In the genomic region with DNA sequence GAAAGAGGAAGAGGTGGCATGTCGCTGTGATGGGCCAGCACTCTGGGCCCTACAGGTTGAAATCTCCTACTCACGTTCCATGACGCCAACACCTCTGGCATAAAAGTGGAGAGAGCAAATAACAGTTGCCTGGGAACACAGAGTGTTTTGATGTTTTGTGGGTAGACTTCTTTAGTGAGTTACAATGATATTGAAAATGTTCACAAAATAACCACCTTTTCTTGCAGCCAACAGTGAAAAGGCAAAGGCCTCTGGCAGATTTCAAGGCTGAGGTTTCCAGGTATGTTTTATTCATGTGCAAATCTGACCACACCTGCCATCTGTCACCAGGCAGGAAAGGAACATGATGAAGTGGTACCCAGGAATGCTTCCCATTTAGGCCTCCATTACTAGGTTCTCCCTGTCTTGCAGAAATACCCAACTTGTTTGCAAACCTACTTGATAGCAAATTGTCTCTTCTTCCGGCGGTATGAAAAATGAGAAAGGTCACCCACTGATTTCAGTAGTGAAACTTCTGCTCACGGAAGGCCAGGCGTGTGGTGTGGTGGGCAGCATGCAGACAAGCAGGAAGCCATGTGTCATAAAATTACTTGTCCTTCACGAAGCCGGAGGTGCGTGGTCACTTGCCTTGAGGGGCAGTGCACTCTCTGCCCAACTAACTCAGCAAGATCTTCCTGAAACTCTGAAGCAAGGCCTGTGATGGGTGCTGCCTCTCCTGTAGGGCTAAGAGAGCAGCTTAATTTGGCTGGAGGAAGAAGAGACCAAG, we compare ENCODE assay signal across 12 cellular contexts.
A peak's percentile ranks its signal among the peaks of the same experiment; 100 is the strongest.
DNase-seq lines count a peak whose midpoint lies in the region; ATAC-seq and TF ChIP-seq lines count a peak whose summit lies in the region.
"Had no signal": no experiment of that assay in that cellular context is flagged by ENCODE, and none has a peak within 500 bp of the region (broad histone marks: within the 10 kb centered on the region; RNA-seq: fewer than 3 reads in every experiment).

No MANE protein-coding gene starts in this region.

- peaks cover 17% of the 10 kb centered on the region for H3K36me3 Mint-ChIP-seq in T-helper 1 cell treated with Interleukin-12 subunit alpha and Interleukin-12 subunit beta and Interleukin-4 antibody, amounts not matched to agents 30 μg/mL and 1 μg/mL, for 36 hours (ENCODE audit: low read depth)

- peak overlapping the region; percentile 54 for H3K4me3 Mint-ChIP-seq in T-helper 1 cell treated with Interleukin-12 subunit alpha and Interleukin-12 subunit beta and Interleukin-4 antibody, amounts not matched to agents 30 μg/mL and 1 μg/mL, for 36 hours
- H3K4me3 Mint-ChIP-seq: HFFc6 had no signal

- ATAC-seq in GM18867 (IDR thresholded peaks at IDR 0.05; ENCODE audit: unreplicated experiment) (peak; percentile 68), HG02798 (IDR thresholded peaks at IDR 0.05; ENCODE audit: poor library complexity, unreplicated experiment) (peak; percentile 65), HG03025 (IDR thresholded peaks at IDR 0.05; ENCODE audit: low FRiP score, unreplicated experiment) (no peak)

- H3K36me3 ChIP-seq in Peyer's patch: no peaks in the 10 kb centered on the region

- TF ChIP-seq CTCF in Peyer's patch (IDR thresholded peaks at IDR 0.05): no peak

- H3K4me3 ChIP-seq in Peyer's patch: no peak overlapping the region

- H3K27ac Mint-ChIP-seq in T-helper 1 cell treated with Interleukin-12 subunit alpha and Interleukin-12 subunit beta and Interleukin-4 antibody, amounts not matched to agents 30 μg/mL and 1 μg/mL, for 36 hours: peak overlapping the region; percentile 84
- H3K27ac Mint-ChIP-seq: HFFc6 had no signal

- no peaks in the 10 kb centered on the region for H3K9me3 ChIP-seq in Peyer's patch
- H3K9me3 ChIP-seq: Caco-2 had no signal

- peak; percentile 24 for DNase-seq in COLO668 (lab: John Stamatoyannopoulos, UW; ENCODE audit: unreplicated experiment)
- DNase-seq in islet precursor cell: no peak
- no peak for DNase-seq in NCI-H1105 treated with DMSO at 0.1 percent for 48 hours (lab: John Stamatoyannopoulos, UW)
- DNase-seq in Peyer's patch: no peak
- DNase-seq: Caco-2; foreskin melanocyte; HFFc6; stimulated activated CD4-positive, alpha-beta T cell treated with anti-CD3 and anti-CD28 coated beads, Interleukin-2, amount 100 ng/mL, for 48 hours had no signal

- H3K27me3 ChIP-seq in Peyer's patch: no peaks in the 10 kb centered on the region

- H3K27me3 Mint-ChIP-seq in T-helper 1 cell treated with Interleukin-12 subunit alpha and Interleukin-12 subunit beta and Interleukin-4 antibody, amounts not matched to agents 30 μg/mL and 1 μg/mL, for 36 hours (ENCODE audit: low read depth): no peaks in the 10 kb centered on the region

- H3K27ac ChIP-seq in Peyer's patch: no peak overlapping the region

- H3K9me3 Mint-ChIP-seq in T-helper 1 cell treated with Interleukin-12 subunit alpha and Interleukin-12 subunit beta and Interleukin-4 antibody, amounts not matched to agents 30 μg/mL and 1 μg/mL, for 36 hours: peaks cover 5% of the 10 kb centered on the region
- H3K9me3 Mint-ChIP-seq: HFFc6 had no signal

- H3K4me1 ChIP-seq in Peyer's patch: no peaks in the 10 kb centered on the region
- H3K4me1 ChIP-seq: Caco-2 had no signal

- TF ChIP-seq POLR2A in Peyer's patch (IDR thresholded peaks at IDR 0.05): no peak

- H3K4me1 Mint-ChIP-seq in T-helper 1 cell treated with Interleukin-12 subunit alpha and Interleukin-12 subunit beta and Interleukin-4 antibody, amounts not matched to agents 30 μg/mL and 1 μg/mL, for 36 hours (ENCODE audit: low read depth): peaks cover 76% of the 10 kb centered on the region
